11 cellular contexts compared by ENCODE assay signal in the genomic region with DNA sequence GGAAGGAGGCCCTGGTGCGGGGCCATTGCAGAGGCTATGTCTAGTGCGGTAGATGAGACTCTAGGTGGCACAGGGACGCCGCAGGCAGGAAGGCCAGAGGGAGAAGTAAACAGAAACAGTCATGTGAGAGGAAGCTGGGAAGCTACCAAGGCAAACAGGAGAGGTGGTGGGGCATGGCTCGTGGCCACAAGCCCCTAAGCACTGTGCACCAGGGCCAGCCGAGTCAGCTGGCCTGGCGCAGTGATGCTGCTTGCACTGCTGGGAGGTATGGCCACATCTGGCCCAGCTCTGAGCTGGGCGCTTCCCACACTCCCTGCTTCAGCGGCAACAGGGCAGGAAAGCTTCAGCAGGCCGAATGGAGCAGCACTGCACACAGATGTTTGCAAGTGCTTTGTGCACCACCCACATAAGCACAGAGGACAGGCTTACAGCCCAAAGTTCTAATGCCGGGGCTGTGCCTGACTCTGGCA.
DNase-seq lines count a peak whose midpoint lies in the region; ATAC-seq, FAIRE-seq and TF ChIP-seq lines count a peak whose summit lies in the region.
"Had no signal": no experiment of that assay in that cellular context is flagged by ENCODE, and none has a peak within 500 bp of the region (broad histone marks: within the 10 kb centered on the region; RNA-seq: fewer than 3 reads in every experiment).

No MANE protein-coding gene starts in this region.

- H2AFZ ChIP-seq in K562 (ENCODE audit: low read depth, low read length) = no peak overlapping the region

- POLR2A ChIA-PET in K562 (lab: Yijun Ruan, JAX) = interaction anchor here (0.5 to 0.7 kb wide), 2 partner anchors 9 to 71 kb away, joined by 4 to 5 read pairs; no protein-coding TSS in a partner anchor

- no peak overlapping the region for H3K9ac ChIP-seq in K562 (ENCODE audit: insufficient read depth in 1 of 2, low read depth in 2 of 2, low read length in 2 of 2)

- no peak for FAIRE-seq in K562 (lab: Jason Lieb, UNC)

- no peaks in the 10 kb centered on the region for H3K79me2 ChIP-seq in K562 (ENCODE audit: control insufficient read depth, insufficient read depth, low read length)

- DNase-seq in Ammon's horn (ENCODE audit: low spot score) (peak; percentile 76), K562 (ENCODE audit: extremely low read depth in 1 of 4, low spot score in 3 of 4) (no peak), kidney tubule cell (ENCODE audit: low spot score) (peak; percentile 8), epidermal melanocyte (ENCODE audit: insufficient read length, low spot score) (no peak)
- no peak for DNase-seq in activated CD8-positive, alpha-beta memory T cell treated with anti-CD3 and anti-CD28 coated beads, Interleukin-2, amount 50 U/mL, for 48 hours
- DNase-seq: CD8-positive, alpha-beta T cell; colonic mucosa; stimulated activated CD4-positive, alpha-beta T cell treated with anti-CD3 and anti-CD28 coated beads, Interleukin-15, amount 100 ng/mL, for 24 hours had no signal

- no peaks in the 10 kb centered on the region for H3K4me1 ChIP-seq in K562 (replicated peaks in 1 of 2; ENCODE audit: control insufficient read depth in 2 of 2, insufficient read depth in 2 of 2, low read length in 2 of 2)
- H3K4me1 ChIP-seq: colonic mucosa had no signal

- TF ChIP-seq POLR2A in K562 (conservative IDR thresholded peaks at IDR 0.05) = no peak

- H3K9me3 ChIP-seq in KOPT-K1 (ENCODE audit: insufficient read depth, low read length, poor library complexity, severe bottlenecking) (peaks cover 4% of the 10 kb centered on the region), K562 (replicated peaks; ENCODE audit: control insufficient read depth, insufficient read depth, low read depth, low read length) (no peaks in the 10 kb centered on the region)
- H3K9me3 ChIP-seq: colonic mucosa had no signal

- no peaks in the 10 kb centered on the region; the same call in 1 of the 2 replicates for H4K20me1 ChIP-seq in K562 (replicated peaks; ENCODE audit: control insufficient read depth, insufficient read depth, low read length)

- in situ Hi-C loops in K562 (cut with MboI) = no loop called here

- intact Hi-C loops in K562 (cut with micrococcal nuclease) = no loop called here

- CTCF ChIA-PET in K562 (lab: Yijun Ruan, JAX; ENCODE audit: low intra/inter-chr PET ratio) = interaction anchor here (0.6 kb wide), 1 partner anchor 76 kb away, joined by 3 read pairs; the partner anchor contains the start of gene SRGAP3

- H3K9me1 ChIP-seq in K562 (ENCODE audit: control insufficient read depth, insufficient read depth, low read length) = no peaks in the 10 kb centered on the region

- no peak for TF ChIP-seq CTCF in K562 (IDR thresholded peaks at IDR 0.05 in 2 of 3, conservative IDR thresholded peaks at IDR 0.05 in 1 of 3; ENCODE audit: insufficient read depth in 2 of 3, low read depth in 1 of 3, low read length in 3 of 3)

- peaks cover 32 to 65% of the 10 kb centered on the region in 2 experiments for H3K27me3 ChIP-seq in K562 (ENCODE audit: control insufficient read depth in 2 of 2, insufficient read depth in 2 of 2, low read length in 2 of 2)
- H3K27me3 ChIP-seq: colonic mucosa had no signal

- H3K4me2 ChIP-seq in K562 (ENCODE audit: insufficient read depth, low read length) = no peak overlapping the region

- TF ChIP-seq EP300 in K562 (IDR thresholded peaks at IDR 0.05; ENCODE audit: low read length) = no peak

- no peak overlapping the region for H3K4me3 ChIP-seq in K562
- H3K4me3 ChIP-seq: colonic mucosa had no signal

- no TSS peak for BruUV-seq in K562 (replicated peaks; lab: Mats Ljungman, UMichigan)

- 3% methylated on average over 11 of the region's 11 CpGs for WGBS in K562 (ENCODE audit: insufficient coverage, low coverage, missing lambda C conversion rate)

- H3K36me3 ChIP-seq in KOPT-K1 (ENCODE audit: insufficient read depth, low read length) (no peaks in the 10 kb centered on the region), K562 (ENCODE audit: control insufficient read depth, insufficient read depth, low read length) (no peaks in the 10 kb centered on the region)
- H3K36me3 ChIP-seq: colonic mucosa had no signal

- no peak for TF ChIP-seq RAD21 in K562 (CRISPR knock-in tag; conservative IDR thresholded peaks at IDR 0.05 in 1 of 2, IDR thresholded peaks at IDR 0.05 in 1 of 2)

- ATAC-seq in K562 (peak; percentile 36; the same call in 2 of the 3 replicates), GM19328 (IDR thresholded peaks at IDR 0.05; ENCODE audit: unreplicated experiment) (no peak), HG03460 (IDR thresholded peaks at IDR 0.05; ENCODE audit: unreplicated experiment) (no peak)
- ATAC-seq: CD8-positive, alpha-beta T cell had no signal

- H3K27ac ChIP-seq in KOPT-K1 (ENCODE audit: low read depth, low read length, poor library complexity, severe bottlenecking) = peak overlapping the region; percentile 43
- H3K27ac ChIP-seq in K562 (ENCODE audit: extremely low read depth, low read depth, low read length) = no peak overlapping the region
- H3K27ac ChIP-seq: colonic mucosa had no signal

TF ChIP-seq in K562, 482 proteins besides CTCF, POLR2A, EP300 and RAD21 (continues in another document):
- TF ChIP-seq TSHZ1 (CRISPR knock-in tag; IDR thresholded peaks at IDR 0.05) (no peak), NR2C1 (IDR thresholded peaks at IDR 0.05) (no peak), NR2C1 (tag; IDR thresholded peaks at IDR 0.05) (no peak), KHSRP (IDR thresholded peaks at IDR 0.05) (no peak), HDAC6 (IDR thresholded peaks at IDR 0.05; ENCODE audit: low read depth, low read length) (no peak), GATAD2A (IDR thresholded peaks at IDR 0.05) (no peak), KLF1 (tag; IDR thresholded peaks at IDR 0.05) (no peak), CREB1 (IDR thresholded peaks at IDR 0.05) (no peak), CREB1 (CRISPR knock-in tag; IDR thresholded peaks at IDR 0.05) (no peak), MIER1 (IDR thresholded peaks at IDR 0.05; ENCODE audit: low read depth) (no peak), SIN3A (IDR thresholded peaks at IDR 0.05; ENCODE audit: borderline replicate concordance in 2 of 2, control insufficient read depth in 1 of 2, low read depth in 2 of 2, low read length in 2 of 2) (no peak), BCLAF1 (IDR thresholded peaks at IDR 0.05; ENCODE audit: borderline replicate concordance in 1 of 2, control insufficient read depth in 1 of 2, low read depth in 2 of 2, low read length in 1 of 2) (no peak), ELF2 (CRISPR knock-in tag; IDR thresholded peaks at IDR 0.05) (no peak)

Comparison
In these comparisons a context has a peak if more than half of its experiments do, and no peak if none do; other contexts are left out.
1. DNase-seq: peak in Ammon's horn (single experiment) and kidney tubule cell (single experiment); none in K562 (0 of 4), activated CD8-positive, alpha-beta memory T cell treated with anti-CD3 and anti-CD28 coated beads, Interleukin-2, amount 50 U/mL, for 48 hours (single experiment) and epidermal melanocyte (single experiment).